ENCODE assay signal across 8 cellular contexts in the genomic region with DNA sequence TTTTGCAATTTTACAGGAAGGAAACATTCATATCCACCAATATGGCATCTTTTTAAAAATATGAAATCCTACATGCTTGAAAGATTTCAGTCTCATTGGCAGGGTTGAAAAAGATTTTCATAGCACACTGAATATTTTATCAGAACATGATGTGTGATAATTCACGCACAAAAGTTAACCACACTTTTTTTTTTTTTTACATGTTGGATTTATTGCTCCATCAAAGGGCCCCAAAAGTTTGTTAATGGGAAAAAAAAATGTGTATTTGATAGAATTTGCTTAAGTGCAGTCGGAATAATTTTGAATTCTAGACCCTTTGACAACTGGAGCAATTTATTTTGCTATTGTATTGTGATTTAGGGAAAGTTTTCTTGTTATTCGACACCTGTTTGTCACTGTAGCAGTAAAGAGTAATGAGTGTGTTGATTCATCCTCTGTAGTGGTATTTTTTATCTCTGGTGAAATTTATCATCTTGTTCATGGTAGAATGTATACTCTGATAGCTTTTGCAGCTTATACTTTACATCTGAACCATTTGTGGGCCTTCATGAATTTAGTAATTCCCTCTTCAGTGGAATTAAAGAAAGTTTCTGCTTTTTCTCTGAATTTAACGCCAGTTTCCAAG. TPM values are rescaled to one million over a fixed set of nuclear protein-coding genes. Genes with fewer than 3 reads are reported as not detected.
DNase-seq lines count a peak whose midpoint lies in the region; ATAC-seq and TF ChIP-seq lines count a peak whose summit lies in the region.

No MANE protein-coding gene starts in this region.

- H3K27ac Mint-ChIP-seq in activated CD8-positive, alpha-beta T cell treated with anti-CD3 and anti-CD28 coated beads, Interleukin-2, amount 10 ng/mL, durations not matched to agents 7 days and 5 days, result no peak overlapping the region

- H3K9me2 ChIP-seq in SK-N-SH, result no peaks in the 10 kb centered on the region

- ATAC-seq in SK-N-SH treated with all-trans-retinoic acid at 6 μM for 48 hours (no peak), HG03097 (IDR thresholded peaks at IDR 0.05; ENCODE audit: low FRiP score, unreplicated experiment) (no peak)
- ATAC-seq in activated CD8-positive, alpha-beta T cell treated with anti-CD3 and anti-CD28 coated beads, Interleukin-2, amount 10 ng/mL, durations not matched to agents 7 days and 5 days, result no peak

- peak overlapping the region; percentile 60 for H3K4me3 Mint-ChIP-seq in activated CD8-positive, alpha-beta T cell treated with anti-CD3 and anti-CD28 coated beads, Interleukin-2, amount 10 ng/mL, durations not matched to agents 7 days and 5 days

- peaks cover 4% of the 10 kb centered on the region for H3F3A ChIP-seq in SK-N-SH (replicated peaks; ENCODE audit: insufficient read depth)

- peak overlapping the region; percentile 73 for H3K4me2 ChIP-seq in SK-N-SH

- peaks cover 41% of the 10 kb centered on the region for H3K79me2 ChIP-seq in SK-N-SH (ENCODE audit: insufficient read depth)

- no peak for TF ChIP-seq RAD21 in SK-N-SH (IDR thresholded peaks at IDR 0.05; ENCODE audit: low read length)

- no peak for TF ChIP-seq EP300 in SK-N-SH (IDR thresholded peaks at IDR 0.05; ENCODE audit: borderline replicate concordance in 1 of 2, low read depth in 1 of 2, low read length in 1 of 2)

- H3K4me1 Mint-ChIP-seq in activated CD8-positive, alpha-beta T cell treated with anti-CD3 and anti-CD28 coated beads, Interleukin-2, amount 10 ng/mL, durations not matched to agents 7 days and 5 days (ENCODE audit: low read depth), result peaks cover 12% of the 10 kb centered on the region

- peak overlapping the region; percentile 65 to 68 for H3K4me3 ChIP-seq in SK-N-SH (ENCODE audit: low read depth in 2 of 2, low read length in 1 of 2)
- H3K4me3 ChIP-seq in iPS-11a (ENCODE audit: low read depth, low read length), result peak overlapping the region; percentile 78
- peak overlapping the region; percentile 71 to 75 for H3K4me3 ChIP-seq in stomach smooth muscle (ENCODE audit: low read length in 2 of 2)

- no peaks in the 10 kb centered on the region for H3K9me3 Mint-ChIP-seq in activated CD8-positive, alpha-beta T cell treated with anti-CD3 and anti-CD28 coated beads, Interleukin-2, amount 10 ng/mL, durations not matched to agents 7 days and 5 days (ENCODE audit: insufficient read depth)

- H3K27me3 ChIP-seq in SK-N-SH (ENCODE audit: insufficient read depth) (no peaks in the 10 kb centered on the region), stomach smooth muscle (ENCODE audit: control insufficient read depth in 1 of 2, insufficient read depth in 2 of 2, low read length in 2 of 2) (no peaks in the 10 kb centered on the region)

- POLR2A ChIA-PET in SK-N-SH (lab: Yijun Ruan, JAX), result no interaction called here
- POLR2A ChIA-PET in activated CD8-positive, alpha-beta T cell treated with anti-CD3 and anti-CD28 coated beads, Interleukin-2, amount 10 ng/mL, durations not matched to agents 7 days and 5 days (lab: Charles Lee), result interaction anchor here (0.7 kb wide), 1 partner anchor 21 kb away, joined by 3 read pairs; no protein-coding TSS in a partner anchor

- CTCF ChIA-PET in SK-N-SH (lab: Yijun Ruan, JAX), result interaction anchor here (1.2 to 4.7 kb wide), 3 partner anchors 21 to 91 kb away, joined by 4 to 40 read pairs (median 5); no protein-coding TSS in a partner anchor
- CTCF ChIA-PET in activated CD8-positive, alpha-beta T cell treated with anti-CD3 and anti-CD28 coated beads, Interleukin-2, amount 10 ng/mL, durations not matched to agents 7 days and 5 days (lab: Charles Lee), result no interaction called here

- no peaks in the 10 kb centered on the region for H3K36me3 Mint-ChIP-seq in activated CD8-positive, alpha-beta T cell treated with anti-CD3 and anti-CD28 coated beads, Interleukin-2, amount 10 ng/mL, durations not matched to agents 7 days and 5 days (ENCODE audit: low read depth)

- DNase-seq in SK-N-SH (no peak), NCI-H1105 treated with DMSO at 0.1 percent for 48 hours (lab: John Stamatoyannopoulos, UW) (no peak), GM10266 (ENCODE audit: extremely low spot score) (no peak)
- no peak for DNase-seq in activated CD8-positive, alpha-beta T cell treated with anti-CD3 and anti-CD28 coated beads, Interleukin-2, amount 10 ng/mL, durations not matched to agents 7 days and 5 days

- H3K27me3 Mint-ChIP-seq in activated CD8-positive, alpha-beta T cell treated with anti-CD3 and anti-CD28 coated beads, Interleukin-2, amount 10 ng/mL, durations not matched to agents 7 days and 5 days (ENCODE audit: low read depth), result peaks cover 57% of the 10 kb centered on the region

- H3K27ac ChIP-seq in SK-N-SH (ENCODE audit: low read depth in 2 of 2, low read length in 1 of 2) (peak overlapping the region; percentile 58 to 82; a peak in 2 of 4 replicates), stomach smooth muscle (ENCODE audit: low read length) (peak overlapping the region; percentile 31)

- TF ChIP-seq CTCF in SK-N-SH (IDR thresholded peaks at IDR 0.05) (no peak), GM10266 (IDR thresholded peaks at IDR 0.05; ENCODE audit: control insufficient read depth, insufficient read depth, low read depth, missing control alignments) (no peak)

- peaks cover 12 to 15% of the 10 kb centered on the region in 2 experiments; a peak in 3 of 4 replicates for H3K4me1 ChIP-seq in SK-N-SH (ENCODE audit: control insufficient read depth in 1 of 2, insufficient read depth in 2 of 2, low read depth in 1 of 2, low read length in 1 of 2)
- peaks cover 35% of the 10 kb centered on the region for H3K4me1 ChIP-seq in stomach smooth muscle (ENCODE audit: control insufficient read depth, insufficient read depth, low read length)

- 64% methylated on average over 4 of the region's 4 CpGs for WGBS in SK-N-SH (ENCODE audit: low lambda C conversion rate)

- H2AFZ ChIP-seq in SK-N-SH (ENCODE audit: low read depth), result 0 out of 2 replicates have a peak overlapping the region, but pooled peaks have one; percentile 75

- H4K20me1 ChIP-seq in SK-N-SH (ENCODE audit: insufficient read depth), result peaks cover 9% of the 10 kb centered on the region; the same call in 1 of the 2 replicates

- H3K36me3 ChIP-seq in SK-N-SH (replicated peaks in 1 of 2; ENCODE audit: control insufficient read depth in 1 of 2, insufficient read depth in 2 of 2, low read length in 1 of 2) (no peaks in the 10 kb centered on the region), stomach smooth muscle (ENCODE audit: control insufficient read depth in 2 of 2, insufficient read depth in 2 of 2, low read length in 2 of 2) (peaks cover 0 to 2% of the 10 kb centered on the region in 2 donors)

- H3K9ac ChIP-seq in SK-N-SH (peak overlapping the region; percentile 68), stomach smooth muscle (ENCODE audit: low read length in 2 of 2) (peak overlapping the region; percentile 56 to 68)

- H3K9me3 ChIP-seq in SK-N-SH (no peaks in the 10 kb centered on the region), stomach smooth muscle (ENCODE audit: control insufficient read depth in 2 of 2, low read length in 2 of 2) (no peaks in the 10 kb centered on the region)

TF ChIP-seq in SK-N-SH, 30 proteins besides CTCF, POLR2A, EP300 and RAD21:
- TF ChIP-seq GABPA (IDR thresholded peaks at IDR 0.05; ENCODE audit: low read depth), result no peak
- TF ChIP-seq ELF1 (IDR thresholded peaks at IDR 0.05), result no peak
- TF ChIP-seq POLR2AphosphoS5 (IDR thresholded peaks at IDR 0.05; ENCODE audit: low read depth, low read length), result no peak

TF ChIP-seq in SK-N-SH treated with all-trans-retinoic acid at 6 μM for 48 hours, 23 proteins besides CTCF, POLR2A, EP300 and RAD21 (continues in another document):
- TF ChIP-seq OSR1 (CRISPR knock-in tag; IDR thresholded peaks at IDR 0.05), result no peak
- no peak for TF ChIP-seq GLIS3 (CRISPR knock-in tag; IDR thresholded peaks at IDR 0.05)
- no peak for TF ChIP-seq ZFP30 (CRISPR knock-in tag; IDR thresholded peaks at IDR 0.05)
- no peak for TF ChIP-seq RARB (CRISPR knock-in tag; IDR thresholded peaks at IDR 0.05)
- no peak for TF ChIP-seq TOX (CRISPR knock-in tag; IDR thresholded peaks at IDR 0.05; ENCODE audit: borderline replicate concordance)
- TF ChIP-seq PPARA (CRISPR knock-in tag; IDR thresholded peaks at IDR 0.05; ENCODE audit: borderline replicate concordance), result no peak
- no peak for TF ChIP-seq ARNTL (CRISPR knock-in tag; IDR thresholded peaks at IDR 0.05; ENCODE audit: borderline replicate concordance, low read depth)
- TF ChIP-seq BACH2 (CRISPR knock-in tag; IDR thresholded peaks at IDR 0.05; ENCODE audit: borderline replicate concordance), result no peak
- TF ChIP-seq CSDC2 (CRISPR knock-in tag; IDR thresholded peaks at IDR 0.05), result no peak
- no peak for TF ChIP-seq TCF4 (CRISPR knock-in tag; IDR thresholded peaks at IDR 0.05; ENCODE audit: borderline replicate concordance)
- TF ChIP-seq ZNF8 (CRISPR knock-in tag; IDR thresholded peaks at IDR 0.05), result no peak
- TF ChIP-seq ESRRG (CRISPR knock-in tag; IDR thresholded peaks at IDR 0.05), result no peak
- TF ChIP-seq, protein P1, sequence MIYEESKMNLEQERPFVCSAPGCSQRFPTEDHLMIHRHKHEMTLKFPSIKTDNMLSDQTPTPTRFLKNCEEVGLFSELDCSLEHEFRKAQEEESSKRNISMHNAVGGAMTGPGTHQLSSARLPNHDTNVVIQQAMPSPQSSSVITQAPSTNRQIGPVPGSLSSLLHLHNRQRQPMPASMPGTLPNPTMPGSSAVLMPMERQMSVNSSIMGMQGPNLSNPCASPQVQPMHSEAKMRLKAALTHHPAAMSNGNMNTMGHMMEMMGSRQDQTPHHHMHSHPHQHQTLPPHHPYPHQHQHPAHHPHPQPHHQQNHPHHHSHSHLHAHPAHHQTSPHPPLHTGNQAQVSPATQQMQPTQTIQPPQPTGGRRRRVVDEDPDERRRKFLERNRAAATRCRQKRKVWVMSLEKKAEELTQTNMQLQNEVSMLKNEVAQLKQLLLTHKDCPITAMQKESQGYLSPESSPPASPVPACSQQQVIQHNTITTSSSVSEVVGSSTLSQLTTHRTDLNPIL (CRISPR knock-in tag; IDR thresholded peaks at IDR 0.05; ENCODE audit: low read depth), result no peak

RNA-seq across cellular contexts. Expression of a gene that starts 1.1 kb away (rescaled TPM):
- 4.4 and 6.3 TPM in 2 replicates for polyA plus RNA-seq in SK-N-SH (2012; rRNA removed)
- 5.2 and 5.8 TPM in 2 replicates for polyA plus RNA-seq in SK-N-SH (2012; cell fraction: cytosol; rRNA removed)
- 5.8 and 7.2 TPM in 2 replicates for polyA plus RNA-seq in SK-N-SH (2012; cell fraction: nucleus; rRNA removed)
- total RNA-seq in activated CD8-positive, alpha-beta T cell treated with anti-CD3 and anti-CD28 coated beads, Interleukin-2, amount 10 ng/mL, durations not matched to agents 7 days and 5 days, result not detected
